In the genomic region with DNA sequence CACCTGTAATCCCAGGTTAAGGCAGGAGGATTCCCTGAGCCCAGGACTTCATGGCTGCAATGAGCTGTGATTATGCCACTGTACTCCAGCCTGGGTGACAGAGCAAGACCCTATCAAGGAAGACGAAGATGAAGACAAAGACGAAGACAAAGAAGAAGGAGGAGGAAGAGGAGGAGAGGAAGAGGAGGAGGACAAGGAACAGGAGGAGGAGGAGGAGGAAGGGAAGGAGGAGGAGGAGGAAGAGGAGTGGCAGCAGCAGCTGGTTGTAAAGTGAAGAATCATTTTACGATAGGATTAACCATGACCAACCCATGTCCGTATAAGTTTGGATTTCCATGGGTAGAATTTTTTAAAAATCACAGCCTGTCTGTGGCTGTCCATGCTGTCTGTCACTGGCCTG, we compare ENCODE assay signal across 27 cellular contexts.
"Had no signal": no experiment of that assay in that cellular context is flagged by ENCODE, and none has a peak within 500 bp of the region (broad histone marks: within the 10 kb centered on the region; RNA-seq: fewer than 3 reads in every experiment).

No MANE protein-coding gene starts in this region.

- H3K27ac ChIP-seq: HL-60, KMS-11, RWPE1 had no signal

- DNase-seq: Kasumi-1, MM.1S, NCI-H1048, NCI-H1105, NCI-H1417, NCI-H1436 treated with DMSO at 0.1 percent for 48 hours, NCI-H1694, NCI-H187 treated with DMSO at 0.1 percent for 48 hours, NCI-H2081, NCI-H2107, NCI-H2227 treated with DMSO at 0.1 percent for 48 hours, NCI-H446, NCI-H510A, NCI-H524 treated with DMSO at 0.1 percent for 48 hours, NCI-H69, NCI-H774, PC-3, SHP77, SK-N-SH, SW 1271 had no signal

- FAIRE-seq: HTR-8/SVneo, K562 had no signal

- ATAC-seq: K562, Panc1, PC-3 had no signal

- H3K27ac Mint-ChIP-seq: IgD-negative memory B cell had no signal

- H3K4me3 ChIP-seq: K562 had no signal

- H3K9ac ChIP-seq: KMS-11, SK-N-SH had no signal

- H3K4me2 ChIP-seq: KMS-11, SK-N-SH had no signal

- H3K9me3 Mint-ChIP-seq: IgD-negative memory B cell had no signal

- H3K36me3 Mint-ChIP-seq: IgD-negative memory B cell had no signal
